Comparison of ENCODE assay signal across 19 cellular contexts in the genomic region with DNA sequence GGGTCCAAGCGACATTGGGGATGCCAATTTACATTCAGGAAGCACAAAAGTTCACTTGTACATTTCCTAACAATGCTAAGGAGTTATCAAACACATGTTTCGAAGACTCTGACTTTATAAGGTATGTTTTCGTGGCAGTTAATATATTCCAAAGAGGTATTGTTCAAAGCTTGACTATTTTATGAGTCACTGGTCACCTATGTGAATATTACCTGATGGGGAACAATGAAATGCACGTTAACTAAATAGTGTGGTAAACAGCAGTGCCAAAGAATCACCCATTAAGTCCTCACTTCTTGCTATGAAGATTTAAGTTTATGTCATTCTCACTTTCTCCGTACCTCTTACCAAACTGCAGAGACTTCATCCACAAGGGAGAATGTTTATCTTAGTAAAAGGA.
DNase-seq lines count a peak whose midpoint lies in the region; ATAC-seq and TF ChIP-seq lines count a peak whose summit lies in the region.
"Had no signal": no experiment of that assay in that cellular context is flagged by ENCODE, and none has a peak within 500 bp of the region (broad histone marks: within the 10 kb centered on the region; RNA-seq: fewer than 3 reads in every experiment).

No MANE protein-coding gene starts in this region.

- ATAC-seq in PC-3 (no peak), gastrocnemius medialis (no peak)
- ATAC-seq: CD8-positive, alpha-beta T cell; GM12878 had no signal

- POLR2A ChIA-PET in PC-3 (lab: Charles Lee; ENCODE audit: unreplicated experiment), result no interaction called here

- H3K4me3 Mint-ChIP-seq in activated naive CD4-positive, alpha-beta T cell treated with anti-CD3 and anti-CD28 coated beads for 36 hours, result no peak overlapping the region
- H3K4me3 Mint-ChIP-seq: B cell; CD8-positive, alpha-beta T cell had no signal

- H3K4me2 ChIP-seq in PC-3 (ENCODE audit: low read length), result no peak overlapping the region
- H3K4me2 ChIP-seq: BLaER1 treated with 17β-estradiol and CSF1 and Interleukin-3, amounts not matched to agents 10 nM and 100 nM had no signal

- H3K4me1 Mint-ChIP-seq in activated naive CD4-positive, alpha-beta T cell treated with anti-CD3 and anti-CD28 coated beads for 36 hours (ENCODE audit: low read depth), result no peaks in the 10 kb centered on the region
- H3K4me1 Mint-ChIP-seq: B cell had no signal

- WGBS in transverse colon (ENCODE audit: low coverage in 1 of 2), 2 donors, result 62 to 64% methylated on average over 5 of the region's 5 CpGs

- CTCF ChIA-PET in PC-3 (lab: Charles Lee), result no interaction called here
- CTCF ChIA-PET in activated naive CD4-positive, alpha-beta T cell treated with anti-CD3 and anti-CD28 coated beads for 36 hours (lab: Charles Lee), result no interaction called here

- no peaks in the 10 kb centered on the region for H3K9me3 ChIP-seq in PC-3 (ENCODE audit: low read length)
- H3K9me3 ChIP-seq in transverse colon, result no peaks in the 10 kb centered on the region
- H3K9me3 ChIP-seq in gastrocnemius medialis, result no peaks in the 10 kb centered on the region
- H3K9me3 ChIP-seq: BLaER1 treated with 17β-estradiol and CSF1 and Interleukin-3, amounts not matched to agents 10 nM and 100 nM; HAP-1 had no signal

- H3K4me1 ChIP-seq in ACC112 (ENCODE audit: control insufficient read depth, insufficient read depth, low read length, unreplicated experiment) (peaks cover 13% of the 10 kb centered on the region), PC-3 (ENCODE audit: insufficient read depth, low read length) (peaks cover 16% of the 10 kb centered on the region), transverse colon (no peaks in the 10 kb centered on the region), gastrocnemius medialis (no peaks in the 10 kb centered on the region)
- H3K4me1 ChIP-seq: BLaER1 treated with 17β-estradiol and CSF1 and Interleukin-3, amounts not matched to agents 10 nM and 100 nM; HAP-1 had no signal

- DNase-seq in PC-3 (peak; percentile 57), epithelial cell of esophagus (ENCODE audit: low read depth) (peak; percentile 45), renal cortical epithelial cell (ENCODE audit: low read depth) (peak; percentile 12), transverse colon (no peak), gastrocnemius medialis (no peak)
- DNase-seq in activated naive CD4-positive, alpha-beta T cell treated with anti-CD3 and anti-CD28 coated beads for 36 hours, result no peak
- DNase-seq: 8988T; CD8-positive, alpha-beta T cell; DMS 273 treated with DMSO at 0.1 percent for 48 hours; DMS53; DND-41; EL; IMR-90 had no signal

- H3K4me3 ChIP-seq in ACC112 (ENCODE audit: low read depth, low read length) (0 out of 2 replicates have a peak overlapping the region, but pooled peaks have one; percentile 16), PC-3 (ENCODE audit: low read length) (no peak overlapping the region), epithelial cell of esophagus (ENCODE audit: low read length) (no peak overlapping the region), transverse colon (no peak overlapping the region), gastrocnemius medialis (no peak overlapping the region)
- H3K4me3 ChIP-seq: BLaER1 treated with 17β-estradiol and CSF1 and Interleukin-3, amounts not matched to agents 10 nM and 100 nM; GM12878; GM23248; HAP-1 had no signal

- no peaks in the 10 kb centered on the region for H3K36me3 ChIP-seq in ACC112 (ENCODE audit: insufficient read depth, low read length)
- no peaks in the 10 kb centered on the region for H3K36me3 ChIP-seq in PC-3 (ENCODE audit: low read depth, low read length)
- no peaks in the 10 kb centered on the region for H3K36me3 ChIP-seq in transverse colon
- H3K36me3 ChIP-seq in gastrocnemius medialis, result no peaks in the 10 kb centered on the region
- H3K36me3 ChIP-seq: BLaER1 treated with 17β-estradiol and CSF1 and Interleukin-3, amounts not matched to agents 10 nM and 100 nM; HAP-1 had no signal

- H4K20me1 ChIP-seq in PC-3 (ENCODE audit: low read length), result no peaks in the 10 kb centered on the region
- H4K20me1 ChIP-seq: BLaER1 treated with 17β-estradiol and CSF1 and Interleukin-3, amounts not matched to agents 10 nM and 100 nM had no signal

- TF ChIP-seq POLR2A in transverse colon (IDR thresholded peaks at IDR 0.05), result no peak
- no peak for TF ChIP-seq POLR2A in gastrocnemius medialis (IDR thresholded peaks at IDR 0.05)

- H3K27me3 ChIP-seq in ACC112 (ENCODE audit: insufficient read depth, low read length) (no peaks in the 10 kb centered on the region), PC-3 (ENCODE audit: low read length) (no peaks in the 10 kb centered on the region), transverse colon (no peaks in the 10 kb centered on the region), gastrocnemius medialis (no peaks in the 10 kb centered on the region)
- H3K27me3 ChIP-seq: BLaER1 treated with 17β-estradiol and CSF1 and Interleukin-3, amounts not matched to agents 10 nM and 100 nM had no signal

- intact Hi-C loops in PC-3 (cut with micrococcal nuclease), result no loop called here
- intact Hi-C loops in activated naive CD4-positive, alpha-beta T cell treated with anti-CD3 and anti-CD28 coated beads for 36 hours (cut with micrococcal nuclease), result no loop called here
- intact Hi-C loops in transverse colon (cut with DNase I; ENCODE audit: low total_unique reads), result no loop called here
- intact Hi-C loops in gastrocnemius medialis (cut with DNase I; ENCODE audit: low total_unique reads), result no loop called here

- in situ Hi-C loops in transverse colon (cut with MboI; ENCODE audit: low pct_ligation_motif_present in 1 of 4, low pct_unique_long_range_greater_than_20kb in 1 of 4, low sequenced_read_pairs in 3 of 4) (no loop called here), gastrocnemius medialis (cut with MboI; ENCODE audit: low sequenced_read_pairs in 4 of 4) (no loop called here)

- TF ChIP-seq CTCF in PC-3 (conservative IDR thresholded peaks at IDR 0.05; ENCODE audit: low read depth, low read length), result no peak
- no peak for TF ChIP-seq CTCF in epithelial cell of esophagus (IDR thresholded peaks at IDR 0.05; ENCODE audit: insufficient read depth, low read depth, low read length, missing control alignments)
- TF ChIP-seq CTCF in transverse colon (IDR thresholded peaks at IDR 0.05), result no peak
- TF ChIP-seq CTCF in gastrocnemius medialis (IDR thresholded peaks at IDR 0.05 in 4 of 5, conservative IDR thresholded peaks at IDR 0.05 in 1 of 5), result no peak

- H3K79me2 ChIP-seq in ACC112 (ENCODE audit: control insufficient read depth, insufficient read depth, low read length, unreplicated experiment) (no peaks in the 10 kb centered on the region), PC-3 (ENCODE audit: low read length) (no peaks in the 10 kb centered on the region)

- H3K27me3 Mint-ChIP-seq in activated naive CD4-positive, alpha-beta T cell treated with anti-CD3 and anti-CD28 coated beads for 36 hours (ENCODE audit: low read depth), result no peaks in the 10 kb centered on the region
- H3K27me3 Mint-ChIP-seq: B cell had no signal

- H3K27ac ChIP-seq in ACC112 (ENCODE audit: low read depth, low read length) (peak overlapping the region; percentile 67; the same call in 1 of the 2 replicates), PC-3 (ENCODE audit: low read length) (peak overlapping the region; percentile 37), transverse colon (no peak overlapping the region), gastrocnemius medialis (no peak overlapping the region)
- H3K27ac ChIP-seq: BLaER1 treated with 17β-estradiol and CSF1 and Interleukin-3, amounts not matched to agents 10 nM and 100 nM; GM23248 had no signal

- BruUV-seq in PC-3 (replicated peaks; lab: Mats Ljungman, UMichigan), result no TSS peak

- TF ChIP-seq EP300 in transverse colon (IDR thresholded peaks at IDR 0.05; ENCODE audit: low read depth), result no peak

- peak overlapping the region; percentile 18; the same call in 1 of the 2 replicates for H3K9ac ChIP-seq in PC-3 (ENCODE audit: low read length)
- H3K9ac ChIP-seq: BLaER1 treated with 17β-estradiol and CSF1 and Interleukin-3, amounts not matched to agents 10 nM and 100 nM; GM23248 had no signal

- H3K9me3 Mint-ChIP-seq in activated naive CD4-positive, alpha-beta T cell treated with anti-CD3 and anti-CD28 coated beads for 36 hours, result no peaks in the 10 kb centered on the region

- H3K9me2 ChIP-seq in PC-3 (replicated peaks; ENCODE audit: low read length), result no peaks in the 10 kb centered on the region

- no peak overlapping the region for H2AFZ ChIP-seq in ACC112 (ENCODE audit: low read length, unreplicated experiment)
- H2AFZ ChIP-seq in PC-3 (ENCODE audit: low read length), result no peak overlapping the region
- H2AFZ ChIP-seq: GM23248 had no signal

- no peaks in the 10 kb centered on the region for H3K36me3 Mint-ChIP-seq in activated naive CD4-positive, alpha-beta T cell treated with anti-CD3 and anti-CD28 coated beads for 36 hours (ENCODE audit: low read depth)
- H3K36me3 Mint-ChIP-seq: CD8-positive, alpha-beta T cell had no signal

- no peaks in the 10 kb centered on the region for H3F3A ChIP-seq in PC-3 (ENCODE audit: low read length, unreplicated experiment)

- no peak overlapping the region for H3K27ac Mint-ChIP-seq in activated naive CD4-positive, alpha-beta T cell treated with anti-CD3 and anti-CD28 coated beads for 36 hours
- H3K27ac Mint-ChIP-seq: B cell; CD8-positive, alpha-beta T cell had no signal

Comparison
In these comparisons a context has a peak if more than half of its experiments do, and no peak if none do; other contexts are left out.
1. H3K27ac ChIP-seq: peak in ACC112 (single experiment) and PC-3 (single experiment); none in transverse colon (0 of 4) and gastrocnemius medialis (0 of 4).
2. DNase-seq: peak in PC-3 (single experiment), epithelial cell of esophagus (single experiment) and renal cortical epithelial cell (single experiment); none in activated naive CD4-positive, alpha-beta T cell treated with anti-CD3 and anti-CD28 coated beads for 36 hours (single experiment), transverse colon (single experiment) and gastrocnemius medialis (0 of 2).